Comparison of ENCODE assay signal across 16 cellular contexts in genomic region chr16:84391151-84391873, GRCh38. TPM values are rescaled to one million over a fixed set of nuclear protein-coding genes. Genes with fewer than 3 reads are reported as not detected.
A peak's percentile ranks its signal among the peaks of the same experiment; 100 is the strongest.
DNase-seq lines count a peak whose midpoint lies in the region; ATAC-seq and TF ChIP-seq lines count a peak whose summit lies in the region.
"Had no signal": no experiment of that assay in that cellular context is flagged by ENCODE, and none has a peak within 500 bp of the region (broad histone marks: within the 10 kb centered on the region; RNA-seq: fewer than 3 reads in every experiment).

No MANE protein-coding gene starts in this region.

- no peak overlapping the region for H4K91ac ChIP-seq in neuronal stem cell (ENCODE audit: low read depth, low read length, poor library complexity)

- no peak overlapping the region for H2BK120ac ChIP-seq in neuronal stem cell (ENCODE audit: low read depth, low read length)

- no peaks in the 10 kb centered on the region for H3K79me1 ChIP-seq in neuronal stem cell (ENCODE audit: low read depth, low read length)

- peaks cover 0 to 6% of the 10 kb centered on the region in 2 donors for H3K4me1 ChIP-seq in neuronal stem cell (ENCODE audit: control insufficient read depth in 2 of 2, insufficient read depth in 1 of 2, low read depth in 1 of 2, low read length in 2 of 2)
- H3K4me1 ChIP-seq in ovary (ENCODE audit: insufficient read depth), result peaks cover 1% of the 10 kb centered on the region

- H3K4me3 ChIP-seq in fibroblast of the aortic adventitia (ENCODE audit: low read depth, low read length), result no peak overlapping the region
- H3K4me3 ChIP-seq in neuronal stem cell (ENCODE audit: low read length in 2 of 2), result no peak overlapping the region
- no peak overlapping the region for H3K4me3 ChIP-seq in ovary
- H3K4me3 ChIP-seq: lung, suprapubic skin had no signal

- no peak overlapping the region for H3K4ac ChIP-seq in neuronal stem cell (ENCODE audit: low read length)

- ATAC-seq in GM19467 (IDR thresholded peaks at IDR 0.05; ENCODE audit: unreplicated experiment), result no peak
- ATAC-seq in HG03439 (IDR thresholded peaks at IDR 0.05; ENCODE audit: unreplicated experiment), result no peak

- H3K27me3 ChIP-seq in neuronal stem cell (ENCODE audit: control insufficient read depth in 3 of 3, insufficient read depth in 3 of 3, low read depth in 1 of 3, low read length in 3 of 3), result no peaks in the 10 kb centered on the region
- H3K27me3 ChIP-seq in ovary, result no peaks in the 10 kb centered on the region
- H3K27me3 ChIP-seq: neutrophil had no signal

- no peak overlapping the region for H2BK12ac ChIP-seq in neuronal stem cell (ENCODE audit: low read length)

- no peak overlapping the region for H3K14ac ChIP-seq in neuronal stem cell (ENCODE audit: low read length)

- no peak overlapping the region for H3K23ac ChIP-seq in neuronal stem cell (ENCODE audit: low read depth, low read length, poor library complexity)

- H3K18ac ChIP-seq in neuronal stem cell (ENCODE audit: low read length), result no peak overlapping the region

- H3K36me3 ChIP-seq in neuronal stem cell (replicated peaks in 1 of 2; ENCODE audit: control insufficient read depth in 2 of 2, insufficient read depth in 2 of 2, low read length in 2 of 2), result no peaks in the 10 kb centered on the region
- no peaks in the 10 kb centered on the region for H3K36me3 ChIP-seq in ovary
- H3K36me3 ChIP-seq: suprapubic skin had no signal

- H3K27ac ChIP-seq in neuronal stem cell (replicated peaks; ENCODE audit: low read length), result no peak overlapping the region
- H3K27ac ChIP-seq in ovary, result no peak overlapping the region
- H3K27ac ChIP-seq: neutrophil, suprapubic skin had no signal

- no peak overlapping the region for H2AK5ac ChIP-seq in neuronal stem cell (ENCODE audit: low read depth, low read length)

- H2AFZ ChIP-seq in neuronal stem cell (ENCODE audit: low read length), result peak overlapping the region; percentile 42

- intact Hi-C loops in ovary (cut with DNase I), result no loop called here

- H3K9me3 ChIP-seq in neuronal stem cell (replicated peaks in 1 of 2; ENCODE audit: control insufficient read depth in 2 of 2, insufficient read depth in 1 of 2, low read depth in 1 of 2, low read length in 2 of 2) (no peaks in the 10 kb centered on the region), ovary (no peaks in the 10 kb centered on the region)
- H3K9me3 ChIP-seq: neutrophil, suprapubic skin had no signal

- DNase-seq in AG20443 (ENCODE audit: low spot score) (peak; percentile 53), amygdala (lab: John Stamatoyannopoulos, UW) (peak in 36 of 56 donors; percentile 5 to 74 (median 42)), fibroblast of the aortic adventitia (ENCODE audit: low read depth) (peak; percentile 26), neuronal stem cell (ENCODE audit: low spot score) (no peak), ovary (no peak)
- DNase-seq in activated CD4-positive, alpha-beta T cell treated with anti-CD3 and anti-CD28 coated beads, Interleukin-2, amount 50 U/mL, for 4 hours, result no peak
- DNase-seq: ACHN; activated CD4-positive, alpha-beta T cell treated with anti-CD3 and anti-CD28 coated beads, Interleukin-2, amount 10 ng/mL, durations not matched to agents 24 days and 14 days; effector CD8-positive, alpha-beta T cell; NCI-H2107; stimulated activated CD4-positive, alpha-beta T cell treated with anti-CD3 and anti-CD28 coated beads, Interleukin-12 subunit alpha, Interleukin-12 subunit beta, amount 100 ng/mL, for 4 hours had no signal

- no peak overlapping the region for H3K4me2 ChIP-seq in neuronal stem cell (ENCODE audit: insufficient read depth, low read length, poor library complexity, severe bottlenecking)

- WGBS in neuronal stem cell (ENCODE audit: extremely low coverage in 2 of 2, insufficient read length in 2 of 2, insufficient replicate concordance in 1 of 2), 2 donors, result no CpG with 5 or more reads among the region's 16 CpGs
- WGBS in ovary, 3 donors, result 48 to 50% (median 49%) methylated on average over 16 of the region's 16 CpGs

- no peak for TF ChIP-seq EP300 in ovary (IDR thresholded peaks at IDR 0.05)

- no peak overlapping the region for H3K9ac ChIP-seq in neuronal stem cell (ENCODE audit: low read depth, low read length, poor library complexity)

- TF ChIP-seq POLR2A in ovary (IDR thresholded peaks at IDR 0.05), result no peak

- no peak overlapping the region for H2BK15ac ChIP-seq in neuronal stem cell (ENCODE audit: low read length)

- H4K8ac ChIP-seq in neuronal stem cell (ENCODE audit: low read depth, low read length), result no peak overlapping the region

- TF ChIP-seq CTCF in fibroblast of the aortic adventitia (IDR thresholded peaks at IDR 0.05; ENCODE audit: insufficient read depth, low read length) (no peak), ovary (IDR thresholded peaks at IDR 0.05) (no peak)

- no peak overlapping the region for H2BK5ac ChIP-seq in neuronal stem cell (ENCODE audit: low read length)

RNA-seq across cellular contexts. Expression of gene ATP2C2, which starts 23.0 kb away (rescaled TPM):
- not detected in 2 replicates for total RNA-seq in fibroblast of the aortic adventitia (ENCODE audit: low replicate concordance)
- 0.24 TPM for polyA plus RNA-seq in neuronal stem cell (2013, experiment 1 of 2)
- 0.47 TPM for polyA plus RNA-seq in neuronal stem cell (2013, experiment 2 of 2)
- 1 to 10 TPM in 4 of 7 donors, under 1 TPM in 1, not detected in 2; 0.67 to 8.5 (median 1.5) TPM for total RNA-seq in ovary
- polyA plus RNA-seq in ovary, result under 1 TPM in 1 of 2 donors, not detected in 1; 0.10 TPM
- total RNA-seq: activated CD4-positive, alpha-beta T cell treated with anti-CD3 and anti-CD28 coated beads, Interleukin-2, amount 10 ng/mL, durations not matched to agents 24 days and 14 days had no signal

Comparison
In these comparisons a context has a peak if more than half of its experiments do, and no peak if none do; other contexts are left out.
1. DNase-seq: peak in AG20443 (single experiment), amygdala (36 of 56) and fibroblast of the aortic adventitia (single experiment); none in neuronal stem cell (single experiment), activated CD4-positive, alpha-beta T cell treated with anti-CD3 and anti-CD28 coated beads, Interleukin-2, amount 50 U/mL, for 4 hours (0 of 2) and ovary (0 of 5).